Comparison of ENCODE assay signal across 17 cellular contexts in genomic region chr3:8455451-8456117, GRCh38.
"Had no signal": no experiment of that assay in that cellular context is flagged by ENCODE, and none has a peak within 500 bp of the region (broad histone marks: within the 10 kb centered on the region; RNA-seq: fewer than 3 reads in every experiment).

No MANE protein-coding gene starts in this region.

- DNase-seq: activated CD4-positive, alpha-beta T cell treated with anti-CD3 and anti-CD28 coated beads, Interleukin-2, amount 50 U/mL, for 1 hour; activated CD4-positive, CD25-positive, alpha-beta regulatory T cell; activated naive CD4-positive, alpha-beta T cell treated with anti-CD3 and anti-CD28 coated beads for 36 hours; activated naive CD8-positive, alpha-beta T cell treated with anti-CD3 and anti-CD28 coated beads, Interleukin-2, amount 50 U/mL, for 24 hours; effector CD8-positive, alpha-beta T cell; foreskin fibroblast; glutamatergic neuron; hypothalamus; left ventricle myocardium inferior; nucleus accumbens; stimulated activated CD4-positive, alpha-beta T cell treated with anti-CD3 and anti-CD28 coated beads, Interleukin-4, amount 100 ng/mL, for 4 hours; stimulated activated CD8-positive, alpha-beta memory T cell treated with anti-CD3 and anti-CD28 coated beads, Interleukin-4, amount 100 ng/mL, for 48 hours; stimulated activated naive CD4-positive, alpha-beta T cell treated with Interleukin-2 at 50 U/mL for 16 hours; upper lobe of left lung had no signal

- FAIRE-seq: colon had no signal

- ATAC-seq: activated naive CD8-positive, alpha-beta T cell treated with anti-CD3 and anti-CD28 coated beads, Interleukin-2, amount 50 U/mL, for 24 hours had no signal

- H3K4me3 ChIP-seq: left ventricle myocardium inferior, right atrium auricular region, skin epidermis, upper lobe of left lung had no signal

- H3K9me3 ChIP-seq: left ventricle myocardium inferior, right atrium auricular region, upper lobe of left lung had no signal

- H3K27ac ChIP-seq: left ventricle myocardium inferior, right atrium auricular region had no signal

- H3K27me3 ChIP-seq: right atrium auricular region, upper lobe of left lung had no signal

- H3K36me3 ChIP-seq: left ventricle myocardium inferior, right atrium auricular region, upper lobe of left lung had no signal
